In genomic region chr2:161427413-161428239, GRCh38 we compare ENCODE assay signal across 11 cellular contexts. TPM values are rescaled to one million over a fixed set of nuclear protein-coding genes. Genes with fewer than 3 reads are reported as not detected.
DNase-seq lines count a peak whose midpoint lies in the region; ATAC-seq and TF ChIP-seq lines count a peak whose summit lies in the region.
"Had no signal": no experiment of that assay in that cellular context is flagged by ENCODE, and none has a peak within 500 bp of the region (broad histone marks: within the 10 kb centered on the region; RNA-seq: fewer than 3 reads in every experiment).

No MANE protein-coding gene starts in this region.

- no peak overlapping the region for H3K14ac ChIP-seq in neuronal stem cell (ENCODE audit: low read length)

- peak overlapping the region; percentile 48 for H3K23ac ChIP-seq in neuronal stem cell (ENCODE audit: low read depth, low read length, poor library complexity)

- H2BK5ac ChIP-seq in neuronal stem cell (ENCODE audit: low read length) = no peak overlapping the region

- no peak overlapping the region for H3K4ac ChIP-seq in neuronal stem cell (ENCODE audit: low read length)

- H3K9me3 Mint-ChIP-seq in CD8-positive, alpha-beta T cell = peaks cover 8% of the 10 kb centered on the region

- ATAC-seq in CD8-positive, alpha-beta T cell = peak; percentile 32
- ATAC-seq in T-helper 17 cell (peak; percentile 23), GM19035 (IDR thresholded peaks at IDR 0.05; ENCODE audit: unreplicated experiment) (no peak), HG03139 (IDR thresholded peaks at IDR 0.05; ENCODE audit: unreplicated experiment) (no peak), HG02623 (IDR thresholded peaks at IDR 0.05; ENCODE audit: unreplicated experiment) (no peak)

- peaks cover 80% of the 10 kb centered on the region for H3K27me3 Mint-ChIP-seq in CD8-positive, alpha-beta T cell (ENCODE audit: low read depth)
- H3K27me3 Mint-ChIP-seq in T-helper 17 cell = peaks cover 75% of the 10 kb centered on the region

- no peak for DNase-seq in CD8-positive, alpha-beta T cell
- DNase-seq in T-helper 17 cell (no peak), esophagus muscularis mucosa (ENCODE audit: extremely low spot score) (no peak), neuronal stem cell (ENCODE audit: low spot score) (peak; percentile 27), RWPE1 (ENCODE audit: low spot score) (no peak)
- DNase-seq: DMS53, MM.1S, upper lobe of right lung had no signal

- peak overlapping the region; percentile 69 for H3K4me3 Mint-ChIP-seq in CD8-positive, alpha-beta T cell
- H3K4me3 Mint-ChIP-seq in T-helper 17 cell = peak overlapping the region; percentile 59

- TF ChIP-seq EP300 in esophagus muscularis mucosa (IDR thresholded peaks at IDR 0.05) = no peak

- no peaks in the 10 kb centered on the region for H3K79me1 ChIP-seq in neuronal stem cell (ENCODE audit: low read depth, low read length)

- H2BK120ac ChIP-seq in neuronal stem cell (ENCODE audit: low read depth, low read length) = peak overlapping the region; percentile 42

- no peak for TF ChIP-seq CTCF in CD8-positive, alpha-beta T cell (IDR thresholded peaks at IDR 0.05)
- no peak for TF ChIP-seq CTCF in esophagus muscularis mucosa (IDR thresholded peaks at IDR 0.05)
- TF ChIP-seq CTCF in RWPE1 (conservative IDR thresholded peaks at IDR 0.05; ENCODE audit: low read depth) = no peak

- peaks cover 51% of the 10 kb centered on the region for H3K27me3 ChIP-seq in CD8-positive, alpha-beta T cell (ENCODE audit: insufficient read depth, low read length)
- H3K27me3 ChIP-seq in esophagus muscularis mucosa (peaks cover 12 to 77% (median 63%) of the 10 kb centered on the region in 4 donors), neuronal stem cell (ENCODE audit: control insufficient read depth in 3 of 3, insufficient read depth in 3 of 3, low read depth in 1 of 3, low read length in 3 of 3) (peaks cover 30 to 99% (median 61%) of the 10 kb centered on the region in 3 experiments)

- no peak overlapping the region for H3K27ac ChIP-seq in CD8-positive, alpha-beta T cell (ENCODE audit: low read depth, low read length)
- no peak overlapping the region for H3K27ac ChIP-seq in esophagus muscularis mucosa (replicated peaks in 1 of 4)
- no peak overlapping the region for H3K27ac ChIP-seq in neuronal stem cell (replicated peaks; ENCODE audit: low read length)
- no peak overlapping the region for H3K27ac ChIP-seq in RWPE1
- H3K27ac ChIP-seq: upper lobe of right lung had no signal

- peaks cover 26% of the 10 kb centered on the region for H3K4me1 Mint-ChIP-seq in CD8-positive, alpha-beta T cell (ENCODE audit: low read depth)
- peaks cover 14% of the 10 kb centered on the region for H3K4me1 Mint-ChIP-seq in T-helper 17 cell

- no peak overlapping the region for H3K27ac Mint-ChIP-seq in CD8-positive, alpha-beta T cell
- H3K27ac Mint-ChIP-seq in T-helper 17 cell = no peak overlapping the region

- no peaks in the 10 kb centered on the region for H3K36me3 Mint-ChIP-seq in CD8-positive, alpha-beta T cell
- peaks cover 3% of the 10 kb centered on the region for H3K36me3 Mint-ChIP-seq in T-helper 17 cell (ENCODE audit: low read depth)

- H3K4me3 ChIP-seq in CD8-positive, alpha-beta T cell (ENCODE audit: low read depth, low read length) = no peak overlapping the region
- H3K4me3 ChIP-seq in esophagus muscularis mucosa = peak overlapping the region; percentile 2 to 40 (median 28)
- H3K4me3 ChIP-seq in neuronal stem cell (ENCODE audit: low read length in 2 of 2) = no peak overlapping the region
- H3K4me3 ChIP-seq: upper lobe of right lung had no signal

- peak overlapping the region; percentile 25 for H3K9ac ChIP-seq in neuronal stem cell (ENCODE audit: low read depth, low read length, poor library complexity)

- TF ChIP-seq POLR2A in esophagus muscularis mucosa (IDR thresholded peaks at IDR 0.05; ENCODE audit: low read depth) = no peak

- H3K18ac ChIP-seq in neuronal stem cell (ENCODE audit: low read length) = peak overlapping the region; percentile 53

- peak overlapping the region; percentile 62 for H2AFZ ChIP-seq in neuronal stem cell (ENCODE audit: low read length)

- H3K4me1 ChIP-seq in CD8-positive, alpha-beta T cell (ENCODE audit: insufficient read depth, low read length) = peaks cover 18% of the 10 kb centered on the region
- H3K4me1 ChIP-seq in esophagus muscularis mucosa = peaks cover 13 to 33% (median 29%) of the 10 kb centered on the region in 4 donors
- peaks cover 0 to 3% of the 10 kb centered on the region in 2 donors for H3K4me1 ChIP-seq in neuronal stem cell (ENCODE audit: control insufficient read depth in 2 of 2, insufficient read depth in 1 of 2, low read depth in 1 of 2, low read length in 2 of 2)
- H3K4me1 ChIP-seq: upper lobe of right lung had no signal

- POLR2A ChIA-PET in CD8-positive, alpha-beta T cell (lab: Charles Lee) = no interaction called here
- POLR2A ChIA-PET in RWPE1 (lab: Yijun Ruan, JAX; ENCODE audit: low non-redundant PET) = no interaction called here

- intact Hi-C loops in CD8-positive, alpha-beta T cell (cut with DNase I, micrococcal nuclease) = loop anchor here in 1 of 2 experiments (10.0 kb wide), 2 partner anchors 527 to 917 kb away; partner anchors contain the start of gene GCA
- intact Hi-C loops in esophagus muscularis mucosa (cut with DNase I) = no loop called here

- H3K36me3 ChIP-seq in CD8-positive, alpha-beta T cell (ENCODE audit: insufficient read depth, low read length) = no peaks in the 10 kb centered on the region
- H3K36me3 ChIP-seq in esophagus muscularis mucosa (no peaks in the 10 kb centered on the region), neuronal stem cell (replicated peaks in 1 of 2; ENCODE audit: control insufficient read depth in 2 of 2, insufficient read depth in 2 of 2, low read length in 2 of 2) (no peaks in the 10 kb centered on the region)
- H3K36me3 ChIP-seq: upper lobe of right lung had no signal

- H2BK12ac ChIP-seq in neuronal stem cell (ENCODE audit: low read length) = no peak overlapping the region

- H3K4me2 ChIP-seq in neuronal stem cell (ENCODE audit: insufficient read depth, low read length, poor library complexity, severe bottlenecking) = peak overlapping the region; percentile 47

- CTCF ChIA-PET in CD8-positive, alpha-beta T cell (lab: Charles Lee) = no interaction called here
- CTCF ChIA-PET in RWPE1 (lab: Yijun Ruan, JAX) = interaction anchor here (0.6 kb wide), 2 partner anchors 41 to 1287 kb away, joined by 3 to 5 read pairs; no protein-coding TSS in a partner anchor

- no peak overlapping the region for H2BK15ac ChIP-seq in neuronal stem cell (ENCODE audit: low read length)

- H3K9me3 ChIP-seq in CD8-positive, alpha-beta T cell (ENCODE audit: low read length) = no peaks in the 10 kb centered on the region
- no peaks in the 10 kb centered on the region for H3K9me3 ChIP-seq in T-helper 17 cell (ENCODE audit: control insufficient read depth, low read length, poor library complexity, severe bottlenecking)
- no peaks in the 10 kb centered on the region for H3K9me3 ChIP-seq in esophagus muscularis mucosa
- peaks cover 0 to 14% of the 10 kb centered on the region in 2 donors for H3K9me3 ChIP-seq in neuronal stem cell (replicated peaks in 1 of 2; ENCODE audit: control insufficient read depth in 2 of 2, insufficient read depth in 1 of 2, low read depth in 1 of 2, low read length in 2 of 2)
- H3K9me3 ChIP-seq: upper lobe of right lung had no signal

- H4K91ac ChIP-seq in neuronal stem cell (ENCODE audit: low read depth, low read length, poor library complexity) = no peak overlapping the region

- H4K8ac ChIP-seq in neuronal stem cell (ENCODE audit: low read depth, low read length) = no peak overlapping the region

- H2AK5ac ChIP-seq in neuronal stem cell (ENCODE audit: low read depth, low read length) = no peak overlapping the region

- 28% methylated on average over 39 of the region's 59 CpGs for WGBS in esophagus muscularis mucosa
- no CpG with 5 or more reads among the region's 59 CpGs for WGBS in neuronal stem cell (ENCODE audit: extremely low coverage in 2 of 2, insufficient read length in 2 of 2, insufficient replicate concordance in 1 of 2), 2 donors

RNA-seq across cellular contexts. Expression of gene TBR1, which starts 11.5 kb away (rescaled TPM):
- under 1 TPM in 1 of 2 experiments, not detected in 1; 0.06 TPM for total RNA-seq in CD8-positive, alpha-beta T cell
- total RNA-seq in T-helper 17 cell (not detected), esophagus muscularis mucosa (not detected)
- 0.01 TPM for polyA plus RNA-seq in neuronal stem cell (2013, experiment 1 of 2)
- 0.01 TPM for polyA plus RNA-seq in neuronal stem cell (2013, experiment 2 of 2)
- total RNA-seq: upper lobe of right lung had no signal

Comparison
In these comparisons a context has a peak if more than half of its experiments do, and no peak if none do; other contexts are left out.
1. ATAC-seq: peak in CD8-positive, alpha-beta T cell (single experiment) and T-helper 17 cell (single experiment); none in GM19035 (single experiment), HG03139 (single experiment) and HG02623 (single experiment).
2. H3K4me3 ChIP-seq: peak in esophagus muscularis mucosa (4 of 4); none in CD8-positive, alpha-beta T cell (single experiment) and neuronal stem cell (0 of 2).